ENCODE assay signal across 12 cellular contexts in genomic region chr1:167933779-167934178, GRCh38. TPM values are rescaled to one million over a fixed set of nuclear protein-coding genes. Genes with fewer than 3 reads are reported as not detected.
DNase-seq lines count a peak whose midpoint lies in the region; ATAC-seq and TF ChIP-seq lines count a peak whose summit lies in the region.
"Had no signal": no experiment of that assay in that cellular context is flagged by ENCODE, and none has a peak within 500 bp of the region (broad histone marks: within the 10 kb centered on the region; RNA-seq: fewer than 3 reads in every experiment).

No MANE protein-coding gene starts in this region.

- no peaks in the 10 kb centered on the region for H3K9me3 Mint-ChIP-seq in stimulated activated naive CD8-positive, alpha-beta T cell treated with anti-CD3 and anti-CD28 coated beads, Interleukin-15, Interleukin-2, amounts not matched to agents 100 ng/mL and 50 ng/mL, for 24 hours
- no peaks in the 10 kb centered on the region for H3K9me3 Mint-ChIP-seq in stimulated activated naive CD8-positive, alpha-beta T cell treated with anti-CD3 and anti-CD28 coated beads, Interleukin-15, amount 100 ng/mL, for 72 hours
- H3K9me3 Mint-ChIP-seq: activated naive CD4-positive, alpha-beta T cell treated with anti-CD3 and anti-CD28 coated beads for 36 hours had no signal

- TF ChIP-seq CTCF in adrenal gland (IDR thresholded peaks at IDR 0.05) (no peak), lower lobe of right lung (IDR thresholded peaks at IDR 0.05) (no peak), GM20000 (IDR thresholded peaks at IDR 0.05; ENCODE audit: extremely low read depth, missing control alignments) (no peak)

- H3K27ac ChIP-seq in adrenal gland (peak overlapping the region in 3 of 5 donors; percentile 95 to 99 (median 97)), lower lobe of right lung (peak overlapping the region; percentile 26)

- H3K9me3 ChIP-seq in adrenal gland (replicated peaks in 1 of 3) = no peaks in the 10 kb centered on the region
- no peaks in the 10 kb centered on the region for H3K9me3 ChIP-seq in lower lobe of right lung
- H3K9me3 ChIP-seq: mucosa of descending colon had no signal

- peaks cover 4% of the 10 kb centered on the region for H3K36me3 Mint-ChIP-seq in stimulated activated naive CD8-positive, alpha-beta T cell treated with anti-CD3 and anti-CD28 coated beads, Interleukin-15, Interleukin-2, amounts not matched to agents 100 ng/mL and 50 ng/mL, for 24 hours (ENCODE audit: low read depth)

- no peak for TF ChIP-seq POLR2A in adrenal gland (IDR thresholded peaks at IDR 0.05)

- H3K27me3 ChIP-seq in adrenal gland (no peaks in the 10 kb centered on the region), lower lobe of right lung (ENCODE audit: low read depth) (no peaks in the 10 kb centered on the region)

- DNase-seq in stimulated activated naive CD8-positive, alpha-beta T cell treated with anti-CD3 and anti-CD28 coated beads, Interleukin-15, amount 100 ng/mL, for 72 hours = no peak
- no peak for DNase-seq in adrenal gland
- no peak for DNase-seq in lower lobe of right lung
- DNase-seq in GM20000 (ENCODE audit: low spot score) = no peak
- DNase-seq in head of caudate nucleus = no peak
- no peak for DNase-seq in NCI-H510A treated with DMSO at 0.1 percent for 48 hours (lab: John Stamatoyannopoulos, UW)
- DNase-seq: activated naive CD4-positive, alpha-beta T cell treated with anti-CD3 and anti-CD28 coated beads for 36 hours; COR-L47; mucosa of descending colon had no signal

- no peaks in the 10 kb centered on the region for H3K27me3 Mint-ChIP-seq in stimulated activated naive CD8-positive, alpha-beta T cell treated with anti-CD3 and anti-CD28 coated beads, Interleukin-15, Interleukin-2, amounts not matched to agents 100 ng/mL and 50 ng/mL, for 24 hours
- no peaks in the 10 kb centered on the region for H3K27me3 Mint-ChIP-seq in stimulated activated naive CD8-positive, alpha-beta T cell treated with anti-CD3 and anti-CD28 coated beads, Interleukin-15, amount 100 ng/mL, for 72 hours

- H3K4me1 ChIP-seq in adrenal gland (replicated peaks in 1 of 2) (peaks cover 0 to 47% of the 10 kb centered on the region in 2 donors), lower lobe of right lung (peaks cover 25% of the 10 kb centered on the region)

- peaks cover 48% of the 10 kb centered on the region for H3K4me1 Mint-ChIP-seq in stimulated activated naive CD8-positive, alpha-beta T cell treated with anti-CD3 and anti-CD28 coated beads, Interleukin-15, Interleukin-2, amounts not matched to agents 100 ng/mL and 50 ng/mL, for 24 hours (ENCODE audit: low read depth)
- peaks cover 26% of the 10 kb centered on the region for H3K4me1 Mint-ChIP-seq in stimulated activated naive CD8-positive, alpha-beta T cell treated with anti-CD3 and anti-CD28 coated beads, Interleukin-15, amount 100 ng/mL, for 72 hours

- ATAC-seq in stimulated activated naive CD8-positive, alpha-beta T cell treated with anti-CD3 and anti-CD28 coated beads, Interleukin-15, amount 100 ng/mL, for 72 hours = no peak
- no peak for ATAC-seq in lower lobe of right lung
- ATAC-seq in HG03571 (IDR thresholded peaks at IDR 0.05; ENCODE audit: unreplicated experiment) = no peak
- ATAC-seq: mucosa of descending colon had no signal

- H3K4me3 Mint-ChIP-seq in stimulated activated naive CD8-positive, alpha-beta T cell treated with anti-CD3 and anti-CD28 coated beads, Interleukin-15, Interleukin-2, amounts not matched to agents 100 ng/mL and 50 ng/mL, for 24 hours = peak overlapping the region; percentile 56
- peak overlapping the region in 1 of 2 donors; percentile 13 for H3K4me3 Mint-ChIP-seq in stimulated activated naive CD8-positive, alpha-beta T cell treated with anti-CD3 and anti-CD28 coated beads, Interleukin-15, amount 100 ng/mL, for 72 hours

- WGBS in adrenal gland, 4 donors = 44 to 54% (median 51%) methylated on average over 4 of the region's 4 CpGs

- H3K27ac Mint-ChIP-seq in stimulated activated naive CD8-positive, alpha-beta T cell treated with anti-CD3 and anti-CD28 coated beads, Interleukin-15, Interleukin-2, amounts not matched to agents 100 ng/mL and 50 ng/mL, for 24 hours = no peak overlapping the region
- no peak overlapping the region for H3K27ac Mint-ChIP-seq in stimulated activated naive CD8-positive, alpha-beta T cell treated with anti-CD3 and anti-CD28 coated beads, Interleukin-15, amount 100 ng/mL, for 72 hours
- H3K27ac Mint-ChIP-seq: activated naive CD4-positive, alpha-beta T cell treated with anti-CD3 and anti-CD28 coated beads for 36 hours had no signal

- H3K4me3 ChIP-seq in adrenal gland = peak overlapping the region in 1 of 4 donors; percentile 89
- H3K4me3 ChIP-seq in lower lobe of right lung = peak overlapping the region; percentile 86

- intact Hi-C loops in adrenal gland (cut with DNase I) = no loop called here
- intact Hi-C loops in lower lobe of right lung (cut with DNase I) = no loop called here
- intact Hi-C loops in head of caudate nucleus (cut with DNase I) = loop anchor here (10.0 kb wide), 1 partner anchor 709 kb away; the partner anchor contains the start of gene POU2F1

- no peaks in the 10 kb centered on the region for H3K36me3 ChIP-seq in adrenal gland (replicated peaks in 1 of 2)
- H3K36me3 ChIP-seq in lower lobe of right lung = no peaks in the 10 kb centered on the region

RNA-seq across cellular contexts. Expression of gene DCAF6, which starts 2.7 kb away (rescaled TPM):
- 100 to 1,000 TPM in 4 of 8 donors, 10 to 100 TPM in 4; 57.8 to 160 (median 105) TPM for total RNA-seq in adrenal gland
- 10 to 100 TPM; 46.4 to 88.0 (median 50.9) TPM for polyA plus RNA-seq in adrenal gland
- total RNA-seq in lower lobe of right lung = 50.6 TPM

RNA-seq across cellular contexts. Expression of gene MPC2, which starts 3.1 kb away (rescaled TPM):
- total RNA-seq in adrenal gland = 100 to 1,000 TPM in 5 of 8 donors, 10 to 100 TPM in 3; 68.3 to 157 (median 111) TPM
- 100 to 1,000 TPM in 1 of 3 donors, 10 to 100 TPM in 2; 50.0 to 173 (median 84.4) TPM for polyA plus RNA-seq in adrenal gland
- total RNA-seq in lower lobe of right lung = 49.6 TPM

RNA-seq across cellular contexts. Expression of gene ADCY10, which starts 19.8 kb away (rescaled TPM):
- total RNA-seq in adrenal gland = under 1 TPM in 6 of 8 donors, not detected in 2; 0.07 to 0.48 (median 0.18) TPM
- polyA plus RNA-seq in adrenal gland = under 1 TPM; 0.24 to 0.40 (median 0.38) TPM
- 0.09 TPM for total RNA-seq in lower lobe of right lung
- total RNA-seq: HT1080 had no signal
